9 cellular contexts compared by ENCODE assay signal in genomic region chr22:17157714-17158113, GRCh38. TPM values are rescaled to one million over a fixed set of nuclear protein-coding genes. Genes with fewer than 3 reads are reported as not detected.
DNase-seq lines count a peak whose midpoint lies in the region; ATAC-seq and TF ChIP-seq lines count a peak whose summit lies in the region.
"Had no signal": no experiment of that assay in that cellular context is flagged by ENCODE, and none has a peak within 500 bp of the region (broad histone marks: within the 10 kb centered on the region; RNA-seq: fewer than 3 reads in every experiment).

No MANE protein-coding gene starts in this region.

- peak overlapping the region; percentile 84 for H3K4me3 Mint-ChIP-seq in activated CD4-positive, alpha-beta T cell treated with anti-CD3 and anti-CD28 coated beads for 36 hours

- H3K27me3 ChIP-seq in skeletal muscle tissue (ENCODE audit: control insufficient read depth in 3 of 3, insufficient read depth in 3 of 3, low read length in 3 of 3) = no peaks in the 10 kb centered on the region

- no peak for ATAC-seq in activated CD4-positive, alpha-beta T cell treated with anti-CD3 and anti-CD28 coated beads for 36 hours

- H3K9ac ChIP-seq in skeletal muscle tissue (ENCODE audit: low read depth in 1 of 3, low read length in 3 of 3) = no peak overlapping the region

- POLR2A ChIA-PET in activated CD4-positive, alpha-beta T cell treated with anti-CD3 and anti-CD28 coated beads for 36 hours (lab: Charles Lee) = interaction anchor here (1.4 kb wide), 1 partner anchor 14 kb away, joined by 5 read pairs; no protein-coding TSS in a partner anchor
- POLR2A ChIA-PET in RWPE1 (lab: Yijun Ruan, JAX; ENCODE audit: low non-redundant PET) = no interaction called here

- intact Hi-C loops in activated CD4-positive, alpha-beta T cell treated with anti-CD3 and anti-CD28 coated beads for 36 hours (cut with DNase I, micrococcal nuclease) = loop anchor here (5.0 kb wide), 3 partner anchors 35 to 615 kb away; partner anchors contain the start of genes BCL2L13 (in 1 of the 2), BID (in 1 of the 2) and TMEM121B (in 1 of the 2)

- peaks cover 24% of the 10 kb centered on the region for H3K36me3 Mint-ChIP-seq in activated CD4-positive, alpha-beta T cell treated with anti-CD3 and anti-CD28 coated beads for 36 hours (ENCODE audit: low read depth)

- DNase-seq in activated CD4-positive, alpha-beta T cell treated with anti-CD3 and anti-CD28 coated beads for 36 hours = no peak
- no peak for DNase-seq in activated CD4-positive, alpha-beta T cell treated with anti-CD3 and anti-CD28 coated beads, Interleukin-2, amount 50 U/mL, for 4 hours
- DNase-seq in RWPE1 (ENCODE audit: low spot score) (no peak), epithelial cell of esophagus (ENCODE audit: low read depth) (no peak), NCI-H748 treated with DMSO at 0.1 percent for 48 hours (lab: John Stamatoyannopoulos, UW) (no peak), GM13977 (ENCODE audit: low spot score) (no peak), iPS-NIHi11 (ENCODE audit: low spot score) (no peak)
- DNase-seq: NCI-H1436 treated with DMSO at 0.1 percent for 48 hours had no signal

- TF ChIP-seq CTCF in RWPE1 (conservative IDR thresholded peaks at IDR 0.05; ENCODE audit: low read depth) (no peak), epithelial cell of esophagus (IDR thresholded peaks at IDR 0.05; ENCODE audit: insufficient read depth, low read depth, low read length, missing control alignments) (no peak), GM13977 (IDR thresholded peaks at IDR 0.05; ENCODE audit: extremely low read depth, insufficient read depth, missing control alignments) (no peak)

- H3K36me3 ChIP-seq in skeletal muscle tissue (ENCODE audit: control insufficient read depth in 3 of 3, insufficient read depth in 3 of 3, low read length in 3 of 3) = no peaks in the 10 kb centered on the region

- CTCF ChIA-PET in activated CD4-positive, alpha-beta T cell treated with anti-CD3 and anti-CD28 coated beads for 36 hours (lab: Charles Lee) = interaction anchor here (0.6 to 7.7 kb wide), 6 partner anchors 10 to 83 kb away, joined by 3 to 64 read pairs (median 4); no protein-coding TSS in a partner anchor
- CTCF ChIA-PET in RWPE1 (lab: Yijun Ruan, JAX) = no interaction called here

- H3K27me3 Mint-ChIP-seq in activated CD4-positive, alpha-beta T cell treated with anti-CD3 and anti-CD28 coated beads for 36 hours = no peaks in the 10 kb centered on the region

- H3K4me1 ChIP-seq in skeletal muscle tissue (ENCODE audit: control insufficient read depth in 3 of 3, insufficient read depth in 3 of 3, low read length in 3 of 3) = peaks cover 30 to 37% (median 34%) of the 10 kb centered on the region in 3 donors

- H3K27ac ChIP-seq in RWPE1 (peak overlapping the region; percentile 96), skeletal muscle tissue (ENCODE audit: low read depth, low read length) (peak overlapping the region; percentile 85)

- H3K4me1 Mint-ChIP-seq in activated CD4-positive, alpha-beta T cell treated with anti-CD3 and anti-CD28 coated beads for 36 hours = peaks cover 35% of the 10 kb centered on the region

- no peak overlapping the region for H3K27ac Mint-ChIP-seq in activated CD4-positive, alpha-beta T cell treated with anti-CD3 and anti-CD28 coated beads for 36 hours

- in situ Hi-C loops in GM13977 (cut with MboI; ENCODE audit: low pct_unique_long_range_greater_than_20kb, low sequenced_read_pairs, unreplicated experiment) = no loop called here

- H3K4me3 ChIP-seq in epithelial cell of esophagus (ENCODE audit: low read length) = peak overlapping the region; percentile 15
- peak overlapping the region in 1 of 3 donors; percentile 30 for H3K4me3 ChIP-seq in skeletal muscle tissue (ENCODE audit: low read length in 3 of 3)

- no peaks in the 10 kb centered on the region for H3K9me3 ChIP-seq in skeletal muscle tissue (ENCODE audit: control insufficient read depth in 3 of 3, low read length in 3 of 3)

- no peaks in the 10 kb centered on the region for H3K9me3 Mint-ChIP-seq in activated CD4-positive, alpha-beta T cell treated with anti-CD3 and anti-CD28 coated beads for 36 hours (ENCODE audit: low read depth)

RNA-seq across cellular contexts. Expression of gene HDHD5, which starts 1.4 kb away (rescaled TPM):
- total RNA-seq in activated CD4-positive, alpha-beta T cell treated with anti-CD3 and anti-CD28 coated beads for 36 hours = 10 to 100 TPM; 51.6 to 69.0 TPM
- total RNA-seq in skeletal muscle tissue = 42.8 TPM

RNA-seq across cellular contexts. Expression of gene TMEM121B, which starts 36.6 kb away (rescaled TPM):
- total RNA-seq in activated CD4-positive, alpha-beta T cell treated with anti-CD3 and anti-CD28 coated beads for 36 hours = under 1 TPM; 0.14 to 0.19 TPM
- total RNA-seq in skeletal muscle tissue = 2.6 TPM
